20 cellular contexts compared by ENCODE assay signal in the genomic region with DNA sequence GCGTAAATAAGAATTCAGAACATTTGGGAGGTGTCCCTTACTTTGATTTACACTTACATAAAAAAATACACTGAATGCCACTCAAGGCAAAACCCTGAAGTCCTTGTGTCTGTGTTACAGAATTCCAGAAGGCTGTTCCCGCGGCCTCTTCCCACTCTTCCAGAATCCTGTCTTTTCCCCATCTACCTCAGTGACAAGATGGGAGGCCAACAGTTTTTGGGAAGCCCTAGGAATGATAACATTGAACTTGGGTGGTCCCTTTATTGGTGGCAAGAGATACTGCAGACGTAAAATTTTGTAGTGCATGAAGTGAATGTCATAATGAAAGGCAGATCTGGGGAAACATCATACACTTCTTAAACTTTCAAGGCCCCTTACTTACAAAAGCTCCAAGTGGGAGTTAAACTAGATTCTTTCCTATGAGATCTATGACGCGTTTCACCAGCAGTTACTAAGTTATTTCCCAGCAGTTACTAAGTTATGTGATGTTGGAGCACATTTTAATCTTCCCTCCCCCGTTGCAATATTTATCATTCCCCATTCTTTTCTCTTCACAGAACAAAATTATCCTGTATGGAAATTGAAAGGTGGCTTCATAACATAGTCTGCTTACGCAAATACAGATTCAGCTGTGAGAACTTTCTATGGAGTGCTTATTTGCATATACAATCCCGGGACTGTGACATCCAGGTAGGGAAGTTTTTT.
"Had no signal": no experiment of that assay in that cellular context is flagged by ENCODE, and none has a peak within 500 bp of the region (broad histone marks: within the 10 kb centered on the region; RNA-seq: fewer than 3 reads in every experiment).

No MANE protein-coding gene starts in this region.

- H3K4me3 ChIP-seq: esophagus squamous epithelium, heart left ventricle, mucosa of descending colon, ovary, suprapubic skin, thyroid gland, upper lobe of left lung, uterus had no signal

- H3K9me3 Mint-ChIP-seq: dendritic cell treated with granulocyte-macrophage colony-stimulating factor and Interleukin-4, amounts not matched to agents 40 ng/mL and 50 ng/mL, for 4 days; effector memory CD8-positive, alpha-beta T cell; naive thymus-derived CD8-positive, alpha-beta T cell; neural crest cell had no signal

- H3K4me3 Mint-ChIP-seq: dendritic cell treated with granulocyte-macrophage colony-stimulating factor and Interleukin-4, amounts not matched to agents 40 ng/mL and 50 ng/mL, for 4 days; effector memory CD8-positive, alpha-beta T cell; naive thymus-derived CD8-positive, alpha-beta T cell; neural crest cell had no signal

- H3K27ac ChIP-seq: esophagus squamous epithelium, heart left ventricle, ovary, suprapubic skin, thyroid gland, upper lobe of left lung, uterus had no signal

- ATAC-seq: effector memory CD8-positive, alpha-beta T cell; heart left ventricle; left colon; mucosa of descending colon; naive thymus-derived CD8-positive, alpha-beta T cell; right cardiac atrium had no signal

- H3K36me3 ChIP-seq: esophagus squamous epithelium, heart left ventricle, ovary, suprapubic skin, thyroid gland, upper lobe of left lung, uterus had no signal

- H3K36me3 Mint-ChIP-seq: naive thymus-derived CD8-positive, alpha-beta T cell had no signal

- FAIRE-seq: colon, frontal cortex, small intestine had no signal

- H3K27ac Mint-ChIP-seq: dendritic cell treated with granulocyte-macrophage colony-stimulating factor and Interleukin-4, amounts not matched to agents 40 ng/mL and 50 ng/mL, for 4 days; effector memory CD8-positive, alpha-beta T cell; naive thymus-derived CD8-positive, alpha-beta T cell had no signal

- H3K9me3 ChIP-seq: esophagus squamous epithelium, heart left ventricle, mucosa of descending colon, ovary, suprapubic skin, thyroid gland, upper lobe of left lung, uterus had no signal

- H3K4me1 Mint-ChIP-seq: naive thymus-derived CD8-positive, alpha-beta T cell had no signal

- H3K27me3 ChIP-seq: ovary, suprapubic skin, thyroid gland, upper lobe of left lung, uterus had no signal

- DNase-seq: effector memory CD8-positive, alpha-beta T cell; esophagus squamous epithelium; heart left ventricle; hippocampal formation; left colon; mucosa of descending colon; naive thymus-derived CD8-positive, alpha-beta T cell; ovary; right cardiac atrium; small intestine; stimulated activated CD4-positive, alpha-beta T cell treated with anti-CD3 and anti-CD28 coated beads, Interleukin-2, amount 100 ng/mL, for 48 hours; stimulated activated naive CD4-positive, alpha-beta T cell treated with Interleukin-2 at 50 U/mL for 16 hours; thyroid gland; upper lobe of left lung; uterus had no signal

- H3K4me1 ChIP-seq: esophagus squamous epithelium, heart left ventricle, suprapubic skin, thyroid gland, upper lobe of left lung, uterus had no signal
